In the genomic region with DNA sequence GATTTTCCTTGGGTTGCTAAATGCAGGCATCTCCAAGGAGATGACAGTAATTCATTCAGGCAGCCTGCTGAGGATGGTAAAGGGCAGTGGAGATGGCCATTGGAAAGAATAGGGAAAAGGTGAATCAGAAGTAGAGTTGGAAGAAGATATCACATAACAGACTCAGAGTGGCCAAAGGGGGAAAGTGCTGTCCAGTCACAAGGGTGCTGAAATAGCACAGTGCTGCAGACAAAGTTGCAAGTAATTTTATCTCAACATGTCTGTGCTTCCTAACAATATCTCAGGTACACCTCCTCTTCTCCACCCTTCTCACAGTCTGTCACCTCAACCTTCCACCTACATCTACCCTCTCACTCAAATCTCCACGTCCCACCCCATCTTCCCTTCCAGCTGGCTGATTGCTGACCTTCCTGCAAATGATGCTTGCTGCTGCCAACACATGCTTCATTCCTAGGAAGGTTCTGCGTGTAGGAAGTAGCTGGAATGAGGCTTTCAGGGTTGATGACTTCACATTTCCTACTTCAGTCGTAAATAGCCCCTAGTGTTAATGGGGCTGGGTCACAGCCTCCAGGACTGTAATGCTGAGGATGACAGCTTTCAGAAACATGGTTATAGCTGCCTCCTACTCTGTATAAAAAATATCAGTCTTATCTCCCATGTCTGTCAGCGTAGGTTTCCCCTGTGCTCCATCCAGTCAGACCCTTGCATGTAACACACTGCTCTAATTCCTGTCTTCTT, we compare ENCODE assay signal across 15 cellular contexts.
DNase-seq lines count a peak whose midpoint lies in the region; ATAC-seq and TF ChIP-seq lines count a peak whose summit lies in the region.
"Had no signal": no experiment of that assay in that cellular context is flagged by ENCODE, and none has a peak within 500 bp of the region (broad histone marks: within the 10 kb centered on the region; RNA-seq: fewer than 3 reads in every experiment).

No MANE protein-coding gene starts in this region.

- intact Hi-C loops in CD4-positive, alpha-beta T cell (cut with DNase I, micrococcal nuclease) = no loop called here

- no peaks in the 10 kb centered on the region for H3K36me3 Mint-ChIP-seq in CD4-positive, alpha-beta T cell (ENCODE audit: low read depth)
- H3K36me3 Mint-ChIP-seq: activated CD8-positive, alpha-beta memory T cell treated with anti-CD3 and anti-CD28 coated beads, Interleukin-2, amount 10 ng/mL, durations not matched to agents 7 days and 5 days; natural killer cell treated with Interleukin-12 subunit alpha and Interleukin-12 subunit beta and Interleukin-15 and Interleukin-18, amount 100 ng/mL, for 72 hours had no signal

- no peaks in the 10 kb centered on the region for H3K9me3 ChIP-seq in CD4-positive, alpha-beta T cell (ENCODE audit: control insufficient read depth, low read length)
- H3K9me3 ChIP-seq: body of pancreas, heart left ventricle, thyroid gland had no signal

- no peak for ATAC-seq in CD4-positive, alpha-beta T cell (ENCODE audit: poor library complexity)
- no peak for ATAC-seq in HG02870 (IDR thresholded peaks at IDR 0.05; ENCODE audit: unreplicated experiment)
- ATAC-seq: activated CD8-positive, alpha-beta memory T cell treated with anti-CD3 and anti-CD28 coated beads, Interleukin-2, amount 10 ng/mL, durations not matched to agents 7 days and 5 days; body of pancreas; natural killer cell treated with Interleukin-12 subunit alpha and Interleukin-12 subunit beta and Interleukin-15 and Interleukin-18, amount 100 ng/mL, for 72 hours had no signal

- in situ Hi-C loops in Caki2 (cut with HindIII; ENCODE audit: low pct_unique_long_range_greater_than_20kb, low sequenced_read_pairs) (no loop called here), KBM-7 (cut with MboI; ENCODE audit: low pct_unique_long_range_greater_than_20kb, low sequenced_read_pairs) (no loop called here)

- no peak overlapping the region for H3K27ac Mint-ChIP-seq in CD4-positive, alpha-beta T cell
- H3K27ac Mint-ChIP-seq: activated CD8-positive, alpha-beta memory T cell treated with anti-CD3 and anti-CD28 coated beads, Interleukin-2, amount 10 ng/mL, durations not matched to agents 7 days and 5 days; natural killer cell treated with Interleukin-12 subunit alpha and Interleukin-12 subunit beta and Interleukin-15 and Interleukin-18, amount 100 ng/mL, for 72 hours had no signal

- CTCF ChIA-PET in CD4-positive, alpha-beta T cell (lab: Charles Lee) = no interaction called here

- H3K9me3 Mint-ChIP-seq in CD4-positive, alpha-beta T cell = no peaks in the 10 kb centered on the region

- TF ChIP-seq CTCF in CD4-positive, alpha-beta T cell (IDR thresholded peaks at IDR 0.05) = no peak

- no peak overlapping the region for H3K4me3 Mint-ChIP-seq in CD4-positive, alpha-beta T cell
- H3K4me3 Mint-ChIP-seq: activated CD8-positive, alpha-beta memory T cell treated with anti-CD3 and anti-CD28 coated beads, Interleukin-2, amount 10 ng/mL, durations not matched to agents 7 days and 5 days; natural killer cell treated with Interleukin-12 subunit alpha and Interleukin-12 subunit beta and Interleukin-15 and Interleukin-18, amount 100 ng/mL, for 72 hours had no signal

- DNase-seq in Caki2 (ENCODE audit: low read depth) = peak; percentile 20
- DNase-seq in KBM-7 = peak; percentile 22
- DNase-seq in astrocyte of the hippocampus (ENCODE audit: low read depth, low spot score) = peak; percentile 45
- peak; percentile 72 for DNase-seq in left kidney (ENCODE audit: low read depth, low spot score)
- DNase-seq in CD4-positive, alpha-beta T cell = no peak
- DNase-seq in inferior parietal cortex (ENCODE audit: extremely low spot score) = no peak
- no peak for DNase-seq in NCI-H82 (lab: John Stamatoyannopoulos, UW)
- DNase-seq: activated CD8-positive, alpha-beta memory T cell treated with anti-CD3 and anti-CD28 coated beads, Interleukin-2, amount 10 ng/mL, durations not matched to agents 7 days and 5 days; heart left ventricle; NCI-H2029 treated with DMSO at 0.1 percent for 48 hours; stimulated activated CD4-positive, alpha-beta T cell treated with anti-CD3 and anti-CD28 coated beads, Interleukin-2, amount 100 ng/mL, for 48 hours had no signal

- no peak overlapping the region for H3K27ac ChIP-seq in CD4-positive, alpha-beta T cell (ENCODE audit: low read depth, low read length)
- H3K27ac ChIP-seq: body of pancreas, heart left ventricle, thyroid gland had no signal

- peaks cover 5% of the 10 kb centered on the region for H3K27me3 Mint-ChIP-seq in CD4-positive, alpha-beta T cell
- H3K27me3 Mint-ChIP-seq: activated CD8-positive, alpha-beta memory T cell treated with anti-CD3 and anti-CD28 coated beads, Interleukin-2, amount 10 ng/mL, durations not matched to agents 7 days and 5 days had no signal

- POLR2A ChIA-PET in CD4-positive, alpha-beta T cell (lab: Charles Lee) = no interaction called here

- no peaks in the 10 kb centered on the region for H3K27me3 ChIP-seq in CD4-positive, alpha-beta T cell (ENCODE audit: control insufficient read depth, insufficient read depth, low read length)
- H3K27me3 ChIP-seq: body of pancreas, heart left ventricle, thyroid gland had no signal

- no peaks in the 10 kb centered on the region for H3K4me1 Mint-ChIP-seq in CD4-positive, alpha-beta T cell (ENCODE audit: low read depth)

Comparison
In these comparisons a context has a peak if more than half of its experiments do, and no peak if none do; other contexts are left out.
1. DNase-seq: peak in Caki2 (single experiment), KBM-7 (single experiment), astrocyte of the hippocampus (single experiment) and left kidney (single experiment); none in CD4-positive, alpha-beta T cell (0 of 10), inferior parietal cortex (single experiment) and NCI-H82 (single experiment).